Comparison of ENCODE assay signal across 21 cellular contexts in genomic region chr18:46039967-46040746, GRCh38. TPM values are rescaled to one million over a fixed set of nuclear protein-coding genes. Genes with fewer than 3 reads are reported as not detected.
A peak's percentile ranks its signal among the peaks of the same experiment; 100 is the strongest.
DNase-seq lines count a peak whose midpoint lies in the region; ATAC-seq, FAIRE-seq and TF ChIP-seq lines count a peak whose summit lies in the region.
"Had no signal": no experiment of that assay in that cellular context is flagged by ENCODE, and none has a peak within 500 bp of the region (broad histone marks: within the 10 kb centered on the region; RNA-seq: fewer than 3 reads in every experiment).

No MANE protein-coding gene starts in this region.

- H3K4me2 ChIP-seq in astrocyte (ENCODE audit: low read length) = peak overlapping the region; percentile 2

- no peak for TF ChIP-seq CTCF in astrocyte (IDR thresholded peaks at IDR 0.05; ENCODE audit: insufficient read depth, low read depth, low read length)

- no peaks in the 10 kb centered on the region for H3K27me3 Mint-ChIP-seq in CD4-positive, alpha-beta memory T cell
- H3K27me3 Mint-ChIP-seq in astrocyte (ENCODE audit: low read depth, unreplicated experiment) = no peaks in the 10 kb centered on the region
- H3K27me3 Mint-ChIP-seq in naive thymus-derived CD8-positive, alpha-beta T cell = no peaks in the 10 kb centered on the region
- H3K27me3 Mint-ChIP-seq: stimulated activated naive CD8-positive, alpha-beta T cell treated with anti-CD3 and anti-CD28 coated beads, Interleukin-15, amount 100 ng/mL, for 72 hours had no signal

- peak overlapping the region in 5 of 7 donors; percentile 49 to 88 (median 67) for H3K27ac Mint-ChIP-seq in CD4-positive, alpha-beta memory T cell
- no peak overlapping the region for H3K27ac Mint-ChIP-seq in astrocyte (ENCODE audit: unreplicated experiment)
- H3K27ac Mint-ChIP-seq in naive thymus-derived CD8-positive, alpha-beta T cell = peak overlapping the region in 6 of 10 donors; percentile 21 to 53 (median 35)
- H3K27ac Mint-ChIP-seq: mesothelial cell of epicardium had no signal

- POLR2A ChIA-PET in CD4-positive, alpha-beta memory T cell (lab: Charles Lee; ENCODE audit: partially characterized antibody) = interaction anchor here (1.1 kb wide), 1 partner anchor 43 kb away, joined by 3 read pairs; no protein-coding TSS in a partner anchor
- POLR2A ChIA-PET in naive thymus-derived CD8-positive, alpha-beta T cell (lab: Charles Lee) = interaction anchor here (0.9 kb wide), 2 partner anchors 15 to 32 kb away, joined by 3 read pairs; partner anchors contain the start of gene PSTPIP2

- no peak overlapping the region for H3K4me3 ChIP-seq in CD4-positive, alpha-beta memory T cell (ENCODE audit: low read length in 2 of 2)
- no peak overlapping the region for H3K4me3 ChIP-seq in astrocyte (ENCODE audit: insufficient read depth, low read depth, low read length)
- H3K4me3 ChIP-seq: prostate gland, tibial nerve had no signal

- H3K27me3 ChIP-seq in CD4-positive, alpha-beta memory T cell (ENCODE audit: insufficient read depth, low read length) = no peaks in the 10 kb centered on the region
- H3K27me3 ChIP-seq in astrocyte (ENCODE audit: insufficient read depth, low read length) = no peaks in the 10 kb centered on the region
- H3K27me3 ChIP-seq: tibial nerve had no signal

- H3K4me1 ChIP-seq in CD4-positive, alpha-beta memory T cell (ENCODE audit: insufficient read depth, low read length) = peaks cover 43% of the 10 kb centered on the region
- peaks cover 18% of the 10 kb centered on the region for H3K4me1 ChIP-seq in astrocyte (ENCODE audit: insufficient read depth, low read length)
- H3K4me1 ChIP-seq: prostate gland had no signal

- no peak overlapping the region for H3K9ac ChIP-seq in astrocyte (ENCODE audit: low read length)

- no peak overlapping the region for H2AFZ ChIP-seq in astrocyte (ENCODE audit: low read depth, low read length)

- intact Hi-C loops in CD4-positive, alpha-beta memory T cell (cut with micrococcal nuclease) = loop anchor here (5.0 kb wide), 1 partner anchor 43 kb away; no protein-coding TSS in a partner anchor

- H3K9me3 ChIP-seq in CD4-positive, alpha-beta memory T cell (ENCODE audit: control insufficient read depth in 1 of 2, low read length in 2 of 2) = no peaks in the 10 kb centered on the region
- H3K9me3 ChIP-seq in astrocyte (ENCODE audit: insufficient read depth, low read depth, low read length) = no peaks in the 10 kb centered on the region
- H3K9me3 ChIP-seq: prostate gland, tibial nerve had no signal

- peak overlapping the region in 6 of 8 donors; percentile 1 to 73 (median 46) for H3K4me3 Mint-ChIP-seq in CD4-positive, alpha-beta memory T cell
- no peak overlapping the region for H3K4me3 Mint-ChIP-seq in astrocyte (ENCODE audit: unreplicated experiment)
- peak overlapping the region in 5 of 10 donors; percentile 4 to 47 (median 18) for H3K4me3 Mint-ChIP-seq in naive thymus-derived CD8-positive, alpha-beta T cell
- H3K4me3 Mint-ChIP-seq: mesothelial cell of epicardium; stimulated activated naive CD8-positive, alpha-beta T cell treated with anti-CD3 and anti-CD28 coated beads, Interleukin-15, amount 100 ng/mL, for 72 hours had no signal

- H3K79me2 ChIP-seq in astrocyte (ENCODE audit: insufficient read depth, low read length) = no peaks in the 10 kb centered on the region

- no peaks in the 10 kb centered on the region for H3K36me3 ChIP-seq in CD4-positive, alpha-beta memory T cell (ENCODE audit: insufficient read depth, low read length)
- no peaks in the 10 kb centered on the region for H3K36me3 ChIP-seq in astrocyte (ENCODE audit: insufficient read depth, low read length)
- H3K36me3 ChIP-seq: prostate gland, tibial nerve had no signal

- H3K27ac ChIP-seq in CD4-positive, alpha-beta memory T cell (ENCODE audit: low read depth, low read length) = no peak overlapping the region
- H3K27ac ChIP-seq in astrocyte (ENCODE audit: low read depth, low read length) = no peak overlapping the region
- H3K27ac ChIP-seq: prostate gland, tibial nerve had no signal

- DNase-seq in CD4-positive, alpha-beta memory T cell = no peak
- DNase-seq in ELF-1 (ENCODE audit: low read depth, low spot score) = peak; percentile 37
- DNase-seq in astrocyte (ENCODE audit: low read depth) = no peak
- DNase-seq in naive thymus-derived CD8-positive, alpha-beta T cell = no peak
- DNase-seq in stimulated activated naive CD8-positive, alpha-beta T cell treated with anti-CD3 and anti-CD28 coated beads, Interleukin-15, Interleukin-2, amounts not matched to agents 100 U/mL and 50 U/mL, for 24 hours = no peak
- no peak for DNase-seq in effector CD8-positive, alpha-beta T cell (lab: John Stamatoyannopoulos, UW)
- DNase-seq in activated CD4-positive, CD25-positive, alpha-beta regulatory T cell treated with anti-CD3 and anti-CD28 coated beads, Interleukin-2, amount 50 U/mL, for 72 hours = no peak
- DNase-seq: cerebellar nuclear complex; COR-L47; kidney; NCI-H1105 treated with DMSO at 0.1 percent for 48 hours; NCI-H510A; stimulated activated CD4-positive, alpha-beta T cell treated with anti-CD3 and anti-CD28 coated beads, Interleukin-2, amount 100 ng/mL, for 24 hours; stimulated activated naive CD8-positive, alpha-beta T cell treated with anti-CD3 and anti-CD28 coated beads, Interleukin-15, amount 100 ng/mL, for 72 hours; T1000 had no signal

- H3K9me3 Mint-ChIP-seq in CD4-positive, alpha-beta memory T cell = no peaks in the 10 kb centered on the region
- no peaks in the 10 kb centered on the region for H3K9me3 Mint-ChIP-seq in astrocyte (ENCODE audit: unreplicated experiment)
- H3K9me3 Mint-ChIP-seq in naive thymus-derived CD8-positive, alpha-beta T cell = no peaks in the 10 kb centered on the region
- H3K9me3 Mint-ChIP-seq: stimulated activated naive CD8-positive, alpha-beta T cell treated with anti-CD3 and anti-CD28 coated beads, Interleukin-15, amount 100 ng/mL, for 72 hours had no signal

- no peaks in the 10 kb centered on the region for H4K20me1 ChIP-seq in astrocyte (ENCODE audit: insufficient read depth, low read length)

- peaks cover 14 to 22% of the 10 kb centered on the region in 2 donors for H3K36me3 Mint-ChIP-seq in CD4-positive, alpha-beta memory T cell
- peaks cover 7% of the 10 kb centered on the region for H3K36me3 Mint-ChIP-seq in astrocyte (ENCODE audit: low read depth, unreplicated experiment)
- peaks cover 0 to 20% (median 14%) of the 10 kb centered on the region in 3 donors for H3K36me3 Mint-ChIP-seq in naive thymus-derived CD8-positive, alpha-beta T cell

- CTCF ChIA-PET in CD4-positive, alpha-beta memory T cell (lab: Charles Lee; ENCODE audit: partially characterized antibody) = interaction anchor here (1.5 to 2.9 kb wide), 2 partner anchors 33 to 60 kb away, joined by 3 to 12 read pairs; no protein-coding TSS in a partner anchor

- peaks cover 35 to 51% (median 41%) of the 10 kb centered on the region in 4 donors for H3K4me1 Mint-ChIP-seq in CD4-positive, alpha-beta memory T cell
- peaks cover 23% of the 10 kb centered on the region for H3K4me1 Mint-ChIP-seq in astrocyte (ENCODE audit: low read depth, unreplicated experiment)
- peaks cover 25 to 40% (median 34%) of the 10 kb centered on the region in 4 donors for H3K4me1 Mint-ChIP-seq in naive thymus-derived CD8-positive, alpha-beta T cell

- no peak for FAIRE-seq in astrocyte (lab: Jason Lieb, UNC)
- FAIRE-seq: frontal cortex, kidney had no signal

- ATAC-seq in naive thymus-derived CD8-positive, alpha-beta T cell = no peak
- no peak for ATAC-seq in stimulated activated naive CD8-positive, alpha-beta T cell treated with anti-CD3 and anti-CD28 coated beads, Interleukin-15, Interleukin-2, amounts not matched to agents 100 U/mL and 50 U/mL, for 24 hours
- ATAC-seq: esophagus mucosa; HCT116; stimulated activated naive CD8-positive, alpha-beta T cell treated with anti-CD3 and anti-CD28 coated beads, Interleukin-15, amount 100 ng/mL, for 72 hours had no signal

RNA-seq across cellular contexts. Expression of gene PSTPIP2, which starts 31.9 kb away (rescaled TPM):
- total RNA-seq in CD4-positive, alpha-beta memory T cell = 10 to 100 TPM; 13.3 to 14.0 TPM
- 10 to 100 TPM; 10.9 to 19.7 TPM for polyA plus RNA-seq in CD4-positive, alpha-beta memory T cell
- total RNA-seq in astrocyte = 7.2 and 9.1 TPM in 2 replicates
- total RNA-seq in naive thymus-derived CD8-positive, alpha-beta T cell = 1 to 10 TPM; 6.6 to 8.7 TPM
- polyA plus RNA-seq in naive thymus-derived CD8-positive, alpha-beta T cell = 10 to 100 TPM; 10.9 to 17.2 (median 15.1) TPM

RNA-seq across cellular contexts. Expression of gene ATP5F1A, which starts 57.9 kb away (rescaled TPM):
- 100 to 1,000 TPM; 212 to 225 TPM for total RNA-seq in CD4-positive, alpha-beta memory T cell
- 100 to 1,000 TPM; 443 to 681 TPM for polyA plus RNA-seq in CD4-positive, alpha-beta memory T cell
- total RNA-seq in astrocyte = 474 and 484 TPM in 2 replicates
- total RNA-seq in naive thymus-derived CD8-positive, alpha-beta T cell = 100 to 1,000 TPM; 277 to 284 TPM
- 100 to 1,000 TPM; 496 to 502 (median 498) TPM for polyA plus RNA-seq in naive thymus-derived CD8-positive, alpha-beta T cell
